ENCODE assay signal across 11 cellular contexts in the genomic region with DNA sequence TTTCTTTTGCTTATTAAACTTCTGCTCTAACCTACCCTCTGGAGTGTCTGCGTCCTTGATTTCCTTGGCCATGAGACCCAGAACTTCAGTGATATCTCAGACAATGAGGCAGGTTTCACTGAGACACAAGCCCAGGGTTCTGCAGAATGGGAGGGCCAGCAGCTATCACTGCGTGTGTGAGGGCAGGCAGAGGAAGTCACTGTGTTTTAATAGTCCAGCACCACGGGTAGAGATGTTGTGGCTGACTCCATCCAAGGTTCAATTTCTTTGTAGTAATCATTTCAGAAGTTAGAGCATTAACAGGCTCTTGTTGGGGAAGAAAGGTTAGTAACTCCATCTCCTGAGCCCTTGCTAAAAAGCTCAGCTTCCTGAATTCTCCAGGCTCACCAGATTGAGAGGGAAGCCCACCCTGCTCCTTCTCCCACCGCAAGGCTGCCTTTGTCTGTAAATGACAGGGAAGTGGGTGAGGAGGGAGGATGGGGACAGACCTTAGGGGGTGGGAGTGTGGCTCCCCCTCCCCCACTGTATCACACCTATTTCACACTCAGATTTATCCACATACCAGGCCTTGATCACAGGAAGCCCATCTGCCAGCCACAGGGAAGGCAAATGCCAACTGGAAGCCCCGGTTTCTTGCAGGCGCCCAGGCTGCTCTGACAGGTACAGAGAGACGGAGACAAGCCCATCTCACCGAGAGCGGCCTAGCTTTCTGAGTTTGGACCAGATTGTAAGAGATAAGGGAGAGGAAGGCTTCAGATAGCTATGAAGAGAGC. TPM values are rescaled to one million over a fixed set of nuclear protein-coding genes. Genes with fewer than 3 reads are reported as not detected.
A peak's percentile ranks its signal among the peaks of the same experiment; 100 is the strongest.
DNase-seq lines count a peak whose midpoint lies in the region; ATAC-seq and TF ChIP-seq lines count a peak whose summit lies in the region.
"Had no signal": no experiment of that assay in that cellular context is flagged by ENCODE, and none has a peak within 500 bp of the region (broad histone marks: within the 10 kb centered on the region; RNA-seq: fewer than 3 reads in every experiment).

No MANE protein-coding gene starts in this region.

- intact Hi-C loops in activated B cell treated with CpG ODN at 0.5 μM for 24 hours (cut with micrococcal nuclease): loop anchor here (10.0 kb wide), 2 partner anchors 102 to 498 kb away; a partner anchor contains a TSS

- TF ChIP-seq CTCF in activated B cell treated with CpG ODN at 0.5 μM for 24 hours (IDR thresholded peaks at IDR 0.05): no peak

- H3K27me3 Mint-ChIP-seq in activated B cell treated with CpG ODN at 0.5 μM for 24 hours: no peaks in the 10 kb centered on the region
- H3K27me3 Mint-ChIP-seq in immature natural killer cell (ENCODE audit: low read depth in 3 of 3): peaks cover 7 to 23% (median 15%) of the 10 kb centered on the region in 3 donors
- no peaks in the 10 kb centered on the region for H3K27me3 Mint-ChIP-seq in stimulated activated naive CD8-positive, alpha-beta T cell treated with anti-CD3 and anti-CD28 coated beads, Interleukin-15, amount 100 ng/mL, for 72 hours

- ATAC-seq in activated B cell treated with CpG ODN at 0.5 μM for 24 hours (ENCODE audit: low read depth): no peak
- ATAC-seq in stimulated activated naive CD8-positive, alpha-beta T cell treated with anti-CD3 and anti-CD28 coated beads, Interleukin-15, amount 100 ng/mL, for 72 hours: peak; percentile 24
- ATAC-seq in GM18520 (IDR thresholded peaks at IDR 0.05; ENCODE audit: unreplicated experiment): no peak
- no peak for ATAC-seq in HG02571 (IDR thresholded peaks at IDR 0.05; ENCODE audit: unreplicated experiment)

- peak overlapping the region; percentile 11 for H3K27ac Mint-ChIP-seq in activated B cell treated with CpG ODN at 0.5 μM for 24 hours
- peak overlapping the region; percentile 88 to 99 (median 91) for H3K27ac Mint-ChIP-seq in immature natural killer cell
- H3K27ac Mint-ChIP-seq in stimulated activated naive CD8-positive, alpha-beta T cell treated with anti-CD3 and anti-CD28 coated beads, Interleukin-15, amount 100 ng/mL, for 72 hours: peak overlapping the region; percentile 97

- H3K9me3 Mint-ChIP-seq in activated B cell treated with CpG ODN at 0.5 μM for 24 hours (no peaks in the 10 kb centered on the region), immature natural killer cell (no peaks in the 10 kb centered on the region)
- H3K9me3 Mint-ChIP-seq in stimulated activated naive CD8-positive, alpha-beta T cell treated with anti-CD3 and anti-CD28 coated beads, Interleukin-15, amount 100 ng/mL, for 72 hours: no peaks in the 10 kb centered on the region

- POLR2A ChIA-PET in activated B cell treated with CpG ODN at 0.5 μM for 24 hours (lab: Charles Lee): interaction anchor here (6.0 kb wide), 1 partner anchor 107 kb away, joined by 101 read pairs; a partner anchor contains a TSS

- H3K36me3 Mint-ChIP-seq in activated B cell treated with CpG ODN at 0.5 μM for 24 hours (ENCODE audit: low read depth) (peaks cover 13% of the 10 kb centered on the region), immature natural killer cell (no peaks in the 10 kb centered on the region)

- CTCF ChIA-PET in activated B cell treated with CpG ODN at 0.5 μM for 24 hours (lab: Charles Lee): interaction anchor here (1.0 to 4.2 kb wide), 4 partner anchors 18 to 102 kb away, joined by 3 to 118 read pairs (median 4); no protein-coding TSS in a partner anchor

- H3K4me3 Mint-ChIP-seq in activated B cell treated with CpG ODN at 0.5 μM for 24 hours (peak overlapping the region; percentile 72), immature natural killer cell (peak overlapping the region; percentile 83 to 97 (median 91))
- H3K4me3 Mint-ChIP-seq in stimulated activated naive CD8-positive, alpha-beta T cell treated with anti-CD3 and anti-CD28 coated beads, Interleukin-15, amount 100 ng/mL, for 72 hours: peak overlapping the region; percentile 95 to 97

- DNase-seq in activated effector memory CD4-positive, alpha-beta T cell treated with anti-CD3 and anti-CD28 coated beads, Interleukin-2, amount 50 U/mL, for 16 hours: peak; percentile 64
- no peak for DNase-seq in activated effector memory CD4-positive, alpha-beta T cell treated with Interleukin-2 at 50 U/mL for 16 hours
- DNase-seq in activated B cell treated with CpG ODN at 0.5 μM for 24 hours (no peak), immature natural killer cell (peak; percentile 15 to 27 (median 21)), NCI-H2081 (lab: John Stamatoyannopoulos, UW) (no peak)
- DNase-seq in stimulated activated naive CD8-positive, alpha-beta T cell treated with anti-CD3 and anti-CD28 coated beads, Interleukin-15, amount 100 ng/mL, for 72 hours: no peak
- DNase-seq: caudate nucleus, NCI-H1048, SIG-M5 had no signal

- H3K4me1 Mint-ChIP-seq in activated B cell treated with CpG ODN at 0.5 μM for 24 hours (peaks cover 62% of the 10 kb centered on the region), immature natural killer cell (peaks cover 73 to 79% of the 10 kb centered on the region in 2 donors)
- peaks cover 80% of the 10 kb centered on the region for H3K4me1 Mint-ChIP-seq in stimulated activated naive CD8-positive, alpha-beta T cell treated with anti-CD3 and anti-CD28 coated beads, Interleukin-15, amount 100 ng/mL, for 72 hours

RNA-seq across cellular contexts. Expression of a gene that starts 2.1 kb away (rescaled TPM):
- 21.1 and 21.6 TPM in 2 replicates for total RNA-seq in activated B cell treated with CpG ODN at 0.5 μM for 24 hours
- 10 to 100 TPM; 32.4 to 68.3 (median 60.3) TPM for polyA plus RNA-seq in immature natural killer cell

RNA-seq across cellular contexts. Expression of a gene that starts 47.7 kb away (rescaled TPM):
- 5.5 and 5.8 TPM in 2 replicates for total RNA-seq in activated B cell treated with CpG ODN at 0.5 μM for 24 hours
- polyA plus RNA-seq in immature natural killer cell: 100 to 1,000 TPM; 107 to 244 (median 141) TPM

Comparison
In these comparisons a context has a peak if more than half of its experiments do, and no peak if none do; other contexts are left out.
1. DNase-seq: peak in activated effector memory CD4-positive, alpha-beta T cell treated with anti-CD3 and anti-CD28 coated beads, Interleukin-2, amount 50 U/mL, for 16 hours (single experiment) and immature natural killer cell (3 of 3); none in activated effector memory CD4-positive, alpha-beta T cell treated with Interleukin-2 at 50 U/mL for 16 hours (single experiment), activated B cell treated with CpG ODN at 0.5 μM for 24 hours (single experiment), stimulated activated naive CD8-positive, alpha-beta T cell treated with anti-CD3 and anti-CD28 coated beads, Interleukin-15, amount 100 ng/mL, for 72 hours (0 of 2) and NCI-H2081 (0 of 2).
2. H3K27ac Mint-ChIP-seq: peak in every context shown above with its lines; median percentile 97 in stimulated activated naive CD8-positive, alpha-beta T cell treated with anti-CD3 and anti-CD28 coated beads, Interleukin-15, amount 100 ng/mL, for 72 hours; 91 in immature natural killer cell; 11 in activated B cell treated with CpG ODN at 0.5 μM for 24 hours.
3. Peak in every context shown above with its lines, with median percentiles within 50 percentile points of each other: H3K4me3 Mint-ChIP-seq.